3 cellular contexts compared by ENCODE assay signal in the genomic region with DNA sequence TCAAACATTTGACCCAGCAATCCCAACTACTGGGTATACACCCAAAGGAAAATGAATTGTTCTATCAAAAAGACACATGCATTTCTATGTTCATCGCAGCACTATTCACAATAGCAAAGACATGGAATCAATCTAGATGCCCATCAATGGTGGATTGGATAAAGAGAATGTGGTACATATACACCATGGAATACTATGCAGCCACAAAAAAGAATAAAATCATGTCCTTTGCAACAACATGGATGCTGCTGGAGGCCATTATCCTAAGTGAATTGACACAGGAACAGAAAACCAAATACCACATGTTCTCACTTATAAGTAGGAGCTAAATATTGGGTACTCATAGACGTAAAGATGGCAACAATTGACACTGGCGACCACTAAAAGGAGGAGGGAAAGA.
TF ChIP-seq lines count a peak whose summit lies in the region.

No MANE protein-coding gene starts in this region.

TF ChIP-seq in HEK293, 187 proteins besides CTCF, POLR2A, EP300 and RAD21:
- peak; percentile 27; the same call in 1 of the 2 replicates for TF ChIP-seq ZNF146 (tag by site-specific recombination; IDR thresholded peaks at IDR 0.05)
TF ChIP-seq in HEK293: peak in this region for 1; not testable (repeated sequence) for 186.

TF ChIP-seq in WTC11, 78 proteins besides CTCF, POLR2A, EP300 and RAD21:
- 0 out of 2 replicates have a peak, but pooled peaks have one; percentile 7 for TF ChIP-seq GTF2I (CRISPR knock-in tag; conservative IDR thresholded peaks at IDR 0.05)
TF ChIP-seq in WTC11: peak in this region for 1; not testable (repeated sequence) for 77.

TF ChIP-seq in K562, 482 proteins besides CTCF, POLR2A, EP300 and RAD21 (continued from another document):
- TF ChIP-seq ZNF146 (CRISPR knock-in tag; IDR thresholded peaks at IDR 0.05; ENCODE audit: unreplicated experiment): peak; percentile 84
